ENCODE assay signal across 8 cellular contexts in the genomic region with DNA sequence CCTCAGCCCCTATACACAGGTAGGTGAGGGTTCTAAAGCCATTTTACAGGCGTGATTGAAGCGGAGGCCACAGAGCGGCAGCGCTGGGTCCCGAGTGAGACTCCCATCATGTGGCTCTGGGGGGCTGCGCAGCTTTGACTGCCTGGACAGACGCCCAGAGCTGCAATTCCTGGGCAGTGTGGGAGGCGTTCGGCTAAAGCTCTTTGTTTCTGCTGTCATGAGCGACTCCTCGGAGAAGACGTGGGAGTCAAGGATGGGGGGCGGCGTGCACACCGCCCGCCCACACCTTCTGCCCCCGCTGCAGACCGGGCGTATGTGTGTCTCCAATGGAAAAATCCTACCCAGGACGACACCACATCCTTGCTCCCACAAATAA. TPM values are rescaled to one million over a fixed set of nuclear protein-coding genes. Genes with fewer than 3 reads are reported as not detected.
A peak's percentile ranks its signal among the peaks of the same experiment; 100 is the strongest.
DNase-seq lines count a peak whose midpoint lies in the region; ATAC-seq and TF ChIP-seq lines count a peak whose summit lies in the region.

No MANE protein-coding gene starts in this region.

- H3K4me3 ChIP-seq in HFF-Myc (replicated peaks; ENCODE audit: low read depth, low read length) (peak overlapping the region; percentile 47), left ventricle myocardium inferior (peak overlapping the region; percentile 92), rectal smooth muscle tissue (ENCODE audit: low read length) (peak overlapping the region; percentile 86)

- H3K4me1 Mint-ChIP-seq in activated T-helper 17 cell treated with anti-CD3 and anti-CD28 coated beads, Interleukin-2, amount 50 U/mL, for 72 hours: peaks cover 27% of the 10 kb centered on the region

- H3K4me3 Mint-ChIP-seq in activated T-helper 17 cell treated with anti-CD3 and anti-CD28 coated beads, Interleukin-2, amount 50 U/mL, for 72 hours: peak overlapping the region; percentile 81

- intact Hi-C loops in left ventricle myocardium inferior (cut with micrococcal nuclease): loop anchor here (10.0 kb wide), 1 partner anchor 124 kb away; no protein-coding TSS in a partner anchor

- H3K4me1 ChIP-seq in left ventricle myocardium inferior (peaks cover 67% of the 10 kb centered on the region), rectal smooth muscle tissue (ENCODE audit: control insufficient read depth, insufficient read depth, low read length) (peaks cover 6% of the 10 kb centered on the region)

- H3K27me3 ChIP-seq in left ventricle myocardium inferior (ENCODE audit: low read depth): no peaks in the 10 kb centered on the region
- no peaks in the 10 kb centered on the region for H3K27me3 ChIP-seq in rectal smooth muscle tissue (ENCODE audit: control insufficient read depth, insufficient read depth, low read length)

- no peak overlapping the region for H3K9ac ChIP-seq in rectal smooth muscle tissue (ENCODE audit: low read length)

- H3K27ac Mint-ChIP-seq in activated T-helper 17 cell treated with anti-CD3 and anti-CD28 coated beads, Interleukin-2, amount 50 U/mL, for 72 hours: peak overlapping the region; percentile 87

- peaks cover 48% of the 10 kb centered on the region for H3K36me3 Mint-ChIP-seq in activated T-helper 17 cell treated with anti-CD3 and anti-CD28 coated beads, Interleukin-2, amount 50 U/mL, for 72 hours (ENCODE audit: low read depth)

- DNase-seq in HFF-Myc (ENCODE audit: extremely low read depth, low read depth) (no peak), left ventricle myocardium inferior (peak; percentile 48), NCI-H2081 treated with DMSO at 0.1 percent for 48 hours (lab: John Stamatoyannopoulos, UW) (no peak)

- H3K9me3 ChIP-seq in left ventricle myocardium inferior (replicated peaks): no peaks in the 10 kb centered on the region

- no peaks in the 10 kb centered on the region for H3K9me3 Mint-ChIP-seq in activated T-helper 17 cell treated with anti-CD3 and anti-CD28 coated beads, Interleukin-2, amount 50 U/mL, for 72 hours

- H3K27me3 Mint-ChIP-seq in activated T-helper 17 cell treated with anti-CD3 and anti-CD28 coated beads, Interleukin-2, amount 50 U/mL, for 72 hours: no peaks in the 10 kb centered on the region

- ATAC-seq in activated T-helper 17 cell treated with anti-CD3 and anti-CD28 coated beads, Interleukin-2, amount 50 U/mL, for 72 hours (replicated peaks): no peak
- ATAC-seq in HG02588 (IDR thresholded peaks at IDR 0.05; ENCODE audit: unreplicated experiment) (no peak), HG03521 (IDR thresholded peaks at IDR 0.05; ENCODE audit: unreplicated experiment) (no peak), HG02885 (IDR thresholded peaks at IDR 0.05; ENCODE audit: poor library complexity, unreplicated experiment) (no peak)

- H3K36me3 ChIP-seq in left ventricle myocardium inferior (peaks cover 13% of the 10 kb centered on the region), rectal smooth muscle tissue (ENCODE audit: control insufficient read depth, insufficient read depth, low read length) (no peaks in the 10 kb centered on the region)

- peak overlapping the region; percentile 99 for H3K27ac ChIP-seq in left ventricle myocardium inferior (replicated peaks)
- H3K27ac ChIP-seq in rectal smooth muscle tissue (ENCODE audit: low read depth, low read length): peak overlapping the region; percentile 75

- TF ChIP-seq CTCF in HFF-Myc (IDR thresholded peaks at IDR 0.05; ENCODE audit: low read depth, low read length, missing control alignments): no peak
- peak; percentile 25 for TF ChIP-seq CTCF in left ventricle myocardium inferior (IDR thresholded peaks at IDR 0.05; ENCODE audit: borderline replicate concordance)

RNA-seq across cellular contexts. Expression of a gene that starts 0.9 kb away (rescaled TPM):
- 100 to 1,000 TPM in 1 of 2 donors, 10 to 100 TPM in 1; 38.9 to 154 TPM for total RNA-seq in activated T-helper 17 cell treated with anti-CD3 and anti-CD28 coated beads, Interleukin-2, amount 50 U/mL, for 72 hours
- 200 TPM for total RNA-seq in left ventricle myocardium inferior
